In genomic region chr7:32428546-32428945, GRCh38 we compare ENCODE assay signal across 1 cellular context.
TF ChIP-seq lines count a peak whose summit lies in the region.

No MANE protein-coding gene starts in this region.

TF ChIP-seq in GM23338, 12 proteins besides CTCF, POLR2A, EP300 and RAD21 (continued from another document):
- TF ChIP-seq ZNF462 (CRISPR knock-in tag; IDR thresholded peaks at IDR 0.05) = no peak
- TF ChIP-seq REST (IDR thresholded peaks at IDR 0.05; ENCODE audit: unreplicated experiment) = no peak
- TF ChIP-seq ETS1 (IDR thresholded peaks at IDR 0.05) = no peak
- TF ChIP-seq POLR2AphosphoS5 (IDR thresholded peaks at IDR 0.05; ENCODE audit: low read depth) = no peak
- no peak for TF ChIP-seq STAT1 (IDR thresholded peaks at IDR 0.05; ENCODE audit: unreplicated experiment)
